In the genomic region with DNA sequence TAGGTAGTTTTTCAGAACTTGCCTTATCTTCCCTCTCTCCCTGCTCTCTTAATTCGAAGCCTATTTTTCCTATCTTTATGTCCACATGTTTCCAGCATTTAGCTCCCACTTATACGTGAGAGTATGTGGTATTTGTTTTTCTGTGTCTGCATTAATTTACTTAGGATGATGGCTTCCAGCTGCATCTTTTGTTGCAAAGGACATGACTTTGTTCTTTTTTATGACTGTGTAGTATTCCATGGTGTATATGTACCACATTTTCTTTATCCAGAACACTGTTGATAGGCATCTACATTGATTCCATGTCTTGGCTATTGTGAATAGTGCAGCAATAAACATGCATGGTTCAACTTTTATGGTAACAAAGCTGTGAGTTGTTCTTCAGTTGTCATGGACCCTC, we compare ENCODE assay signal across 30 cellular contexts. TPM values are rescaled to one million over a fixed set of nuclear protein-coding genes. Genes with fewer than 3 reads are reported as not detected.
DNase-seq lines count a peak whose midpoint lies in the region; ATAC-seq and FAIRE-seq lines count a peak whose summit lies in the region.
"Had no signal": no experiment of that assay in that cellular context is flagged by ENCODE, and none has a peak within 500 bp of the region (broad histone marks: within the 10 kb centered on the region; RNA-seq: fewer than 3 reads in every experiment).

No MANE protein-coding gene starts in this region.

- H3K36me3 Mint-ChIP-seq in activated T-cell treated with anti-CD3 and anti-CD28 coated beads, Interleukin-2, amount 50 U/mL, for 72 hours (ENCODE audit: insufficient read depth in 2 of 2), result peaks cover 38 to 73% of the 10 kb centered on the region in 2 donors
- H3K36me3 Mint-ChIP-seq in IgD-negative memory B cell, result peaks cover 21% of the 10 kb centered on the region
- peaks cover 89% of the 10 kb centered on the region for H3K36me3 Mint-ChIP-seq in activated naive CD8-positive, alpha-beta T cell treated with anti-CD3 and anti-CD28 coated beads for 36 hours
- peaks cover 56% of the 10 kb centered on the region for H3K36me3 Mint-ChIP-seq in natural killer cell treated with Interleukin-12 subunit alpha and Interleukin-12 subunit beta and Interleukin-15 and Interleukin-18, amount 100 ng/mL, for 72 hours

- no peak for ATAC-seq in activated T-cell treated with anti-CD3 and anti-CD28 coated beads, Interleukin-2, amount 50 U/mL, for 72 hours (replicated peaks in 1 of 2)
- ATAC-seq in natural killer cell treated with Interleukin-12 subunit alpha and Interleukin-12 subunit beta and Interleukin-15 and Interleukin-18, amount 100 ng/mL, for 72 hours, result no peak
- no peak for ATAC-seq in HG03342 (IDR thresholded peaks at IDR 0.05; ENCODE audit: unreplicated experiment)
- ATAC-seq: gastrocnemius medialis had no signal

- no peaks in the 10 kb centered on the region for H3K27me3 ChIP-seq in H7 (ENCODE audit: control insufficient read depth, insufficient read depth, low read length)
- H3K27me3 ChIP-seq: BE2C, gastrocnemius medialis, right atrium auricular region had no signal

- H3K4me1 Mint-ChIP-seq in activated T-cell treated with anti-CD3 and anti-CD28 coated beads, Interleukin-2, amount 50 U/mL, for 72 hours (ENCODE audit: low read depth), result peaks cover 88% of the 10 kb centered on the region
- H3K4me1 Mint-ChIP-seq in IgD-negative memory B cell, result peaks cover 14 to 40% (median 25%) of the 10 kb centered on the region in 3 donors
- H3K4me1 Mint-ChIP-seq in activated naive CD8-positive, alpha-beta T cell treated with anti-CD3 and anti-CD28 coated beads for 36 hours, result peaks cover 84% of the 10 kb centered on the region
- H3K4me1 Mint-ChIP-seq in natural killer cell treated with Interleukin-12 subunit alpha and Interleukin-12 subunit beta and Interleukin-15 and Interleukin-18, amount 100 ng/mL, for 72 hours (ENCODE audit: low read depth in 2 of 2), result peaks cover 51 to 56% of the 10 kb centered on the region in 2 donors

- no peak overlapping the region for H3K4me3 Mint-ChIP-seq in activated T-cell treated with anti-CD3 and anti-CD28 coated beads, Interleukin-2, amount 50 U/mL, for 72 hours
- H3K4me3 Mint-ChIP-seq in IgD-negative memory B cell, result no peak overlapping the region
- no peak overlapping the region for H3K4me3 Mint-ChIP-seq in activated naive CD8-positive, alpha-beta T cell treated with anti-CD3 and anti-CD28 coated beads for 36 hours
- H3K4me3 Mint-ChIP-seq in natural killer cell treated with Interleukin-12 subunit alpha and Interleukin-12 subunit beta and Interleukin-15 and Interleukin-18, amount 100 ng/mL, for 72 hours, result no peak overlapping the region
- H3K4me3 Mint-ChIP-seq: dendritic cell treated with granulocyte-macrophage colony-stimulating factor and Interleukin-4, amounts not matched to agents 40 ng/mL and 50 ng/mL, for 4 days had no signal

- no peak for FAIRE-seq in RCC 7860 (lab: Jason Lieb, UNC)
- FAIRE-seq: astrocyte, GM18507, HTR-8/SVneo had no signal

- peaks cover 8% of the 10 kb centered on the region for H3K36me3 ChIP-seq in H7 (replicated peaks; ENCODE audit: control insufficient read depth, insufficient read depth, low read length)

- no peak for DNase-seq in activated T-cell treated with anti-CD3 and anti-CD28 coated beads, Interleukin-2, amount 50 U/mL, for 72 hours
- no peak for DNase-seq in activated T-cell treated with anti-CD3 and anti-CD28 coated beads, Interleukin-2, amount 50 U/mL, for 1 hour
- DNase-seq in activated naive CD8-positive, alpha-beta T cell treated with anti-CD3 and anti-CD28 coated beads for 36 hours, result no peak
- no peak for DNase-seq in natural killer cell treated with Interleukin-12 subunit alpha and Interleukin-12 subunit beta and Interleukin-15 and Interleukin-18, amount 100 ng/mL, for 72 hours (ENCODE audit: low spot score)
- DNase-seq in H7 (no peak), RCC 7860 (ENCODE audit: low spot score) (no peak)
- DNase-seq: activated CD4-positive, alpha-beta T cell treated with anti-CD3 and anti-CD28 coated beads for 1 hour; activated CD8-positive, alpha-beta memory T cell treated with anti-CD3 and anti-CD28 coated beads, Interleukin-2, amount 50 U/mL, for 48 hours; BE2C; Caco-2; DND-41; gastrocnemius medialis; KG1; MM.1S; NCI-H1417; NCI-H2081; NCI-H748 treated with DMSO at 0.1 percent for 48 hours; stimulated activated CD4-positive, alpha-beta T cell treated with anti-CD3 and anti-CD28 coated beads, Interleukin-1b, Interleukin-23, amount 100 ng/mL, for 48 hours; stimulated activated CD8-positive, alpha-beta memory T cell treated with anti-CD3 and anti-CD28 coated beads, Interleukin-4, amount 100 ng/mL, for 48 hours; trophoblast cell had no signal

- H3K27ac Mint-ChIP-seq in activated T-cell treated with anti-CD3 and anti-CD28 coated beads, Interleukin-2, amount 50 U/mL, for 72 hours, result peak overlapping the region; percentile 85
- peak overlapping the region in 2 of 3 donors; percentile 47 to 78 for H3K27ac Mint-ChIP-seq in IgD-negative memory B cell
- H3K27ac Mint-ChIP-seq in activated naive CD8-positive, alpha-beta T cell treated with anti-CD3 and anti-CD28 coated beads for 36 hours, result peak overlapping the region; percentile 84
- H3K27ac Mint-ChIP-seq in natural killer cell treated with Interleukin-12 subunit alpha and Interleukin-12 subunit beta and Interleukin-15 and Interleukin-18, amount 100 ng/mL, for 72 hours, result peak overlapping the region; percentile 64 to 85
- H3K27ac Mint-ChIP-seq: dendritic cell treated with granulocyte-macrophage colony-stimulating factor and Interleukin-4, amounts not matched to agents 40 ng/mL and 50 ng/mL, for 4 days had no signal

- H3K9me3 Mint-ChIP-seq in activated T-cell treated with anti-CD3 and anti-CD28 coated beads, Interleukin-2, amount 50 U/mL, for 72 hours, result peaks cover 3 to 7% of the 10 kb centered on the region in 2 donors
- H3K9me3 Mint-ChIP-seq in IgD-negative memory B cell, result no peaks in the 10 kb centered on the region
- peaks cover 26% of the 10 kb centered on the region for H3K9me3 Mint-ChIP-seq in activated naive CD8-positive, alpha-beta T cell treated with anti-CD3 and anti-CD28 coated beads for 36 hours
- H3K9me3 Mint-ChIP-seq in natural killer cell treated with Interleukin-12 subunit alpha and Interleukin-12 subunit beta and Interleukin-15 and Interleukin-18, amount 100 ng/mL, for 72 hours, result no peaks in the 10 kb centered on the region
- H3K9me3 Mint-ChIP-seq: dendritic cell treated with granulocyte-macrophage colony-stimulating factor and Interleukin-4, amounts not matched to agents 40 ng/mL and 50 ng/mL, for 4 days had no signal

- H3K27me3 Mint-ChIP-seq in activated T-cell treated with anti-CD3 and anti-CD28 coated beads, Interleukin-2, amount 50 U/mL, for 72 hours (ENCODE audit: low read depth), result no peaks in the 10 kb centered on the region
- no peaks in the 10 kb centered on the region for H3K27me3 Mint-ChIP-seq in IgD-negative memory B cell
- no peaks in the 10 kb centered on the region for H3K27me3 Mint-ChIP-seq in activated naive CD8-positive, alpha-beta T cell treated with anti-CD3 and anti-CD28 coated beads for 36 hours
- no peaks in the 10 kb centered on the region for H3K27me3 Mint-ChIP-seq in natural killer cell treated with Interleukin-12 subunit alpha and Interleukin-12 subunit beta and Interleukin-15 and Interleukin-18, amount 100 ng/mL, for 72 hours
- H3K27me3 Mint-ChIP-seq: dendritic cell treated with granulocyte-macrophage colony-stimulating factor and Interleukin-4, amounts not matched to agents 40 ng/mL and 50 ng/mL, for 4 days had no signal

- H3K4me3 ChIP-seq in H7 (ENCODE audit: insufficient read depth, low read depth, low read length), result no peak overlapping the region
- H3K4me3 ChIP-seq: gastrocnemius medialis, HAP-1, right atrium auricular region, smooth muscle cell had no signal

RNA-seq across cellular contexts. Expression of a gene that starts 7.8 kb away (rescaled TPM):
- total RNA-seq in activated T-cell treated with anti-CD3 and anti-CD28 coated beads, Interleukin-2, amount 50 U/mL, for 72 hours, result 100 to 1,000 TPM; 269 to 293 TPM
- polyA plus RNA-seq in IgD-negative memory B cell, result 102 TPM
- total RNA-seq in activated naive CD8-positive, alpha-beta T cell treated with anti-CD3 and anti-CD28 coated beads for 36 hours, result 100 to 1,000 TPM; 270 to 290 TPM
- total RNA-seq in natural killer cell treated with Interleukin-12 subunit alpha and Interleukin-12 subunit beta and Interleukin-15 and Interleukin-18, amount 100 ng/mL, for 72 hours, result 100 to 1,000 TPM in 1 of 2 donors, 10 to 100 TPM in 1; 95.2 to 122 TPM
- 1.8 and 4.7 TPM in 2 replicates for total RNA-seq in H7 (2014; rRNA removed; shearing (Covaris generic))

RNA-seq across cellular contexts. Expression of a gene that starts 54.0 kb away (rescaled TPM):
- 1 to 10 TPM in 1 of 2 donors, under 1 TPM in 1; 0.89 to 3.0 TPM for total RNA-seq in activated T-cell treated with anti-CD3 and anti-CD28 coated beads, Interleukin-2, amount 50 U/mL, for 72 hours
- polyA plus RNA-seq in IgD-negative memory B cell, result 5.7 TPM
- not detected for total RNA-seq in activated naive CD8-positive, alpha-beta T cell treated with anti-CD3 and anti-CD28 coated beads for 36 hours
- 10 to 100 TPM; 10.5 to 23.9 TPM for total RNA-seq in natural killer cell treated with Interleukin-12 subunit alpha and Interleukin-12 subunit beta and Interleukin-15 and Interleukin-18, amount 100 ng/mL, for 72 hours
- total RNA-seq in H7 (2014; rRNA removed; shearing (Covaris generic)), result not detected in 2 replicates
- total RNA-seq: astrocyte, Caco-2, lung microvascular endothelial cell, smooth muscle cell had no signal
- polyA plus RNA-seq: smooth muscle cell had no signal

Comparison
In these comparisons a context has a peak if more than half of its experiments do, and no peak if none do; other contexts are left out.
1. RNA of a gene that starts 7.8 kb away (total RNA-seq): 269 to 293 TPM in activated T-cell treated with anti-CD3 and anti-CD28 coated beads, Interleukin-2, amount 50 U/mL, for 72 hours, 270 to 290 TPM in activated naive CD8-positive, alpha-beta T cell treated with anti-CD3 and anti-CD28 coated beads for 36 hours and 95.2 to 122 TPM in natural killer cell treated with Interleukin-12 subunit alpha and Interleukin-12 subunit beta and Interleukin-15 and Interleukin-18, amount 100 ng/mL, for 72 hours; 1.8 to 4.7 TPM in H7; every median in the first group is over 10 times any median in the second.
2. Peak in every context shown above with its lines, with median percentiles within 50 percentile points of each other: H3K27ac Mint-ChIP-seq.